11 cellular contexts compared by ENCODE assay signal in genomic region chr4:154630307-154630706, GRCh38. TPM values are rescaled to one million over a fixed set of nuclear protein-coding genes. Genes with fewer than 3 reads are reported as not detected.
"Had no signal": no experiment of that assay in that cellular context is flagged by ENCODE, and none has a peak within 500 bp of the region (broad histone marks: within the 10 kb centered on the region; RNA-seq: fewer than 3 reads in every experiment).

No MANE protein-coding gene starts in this region.

- H3K36me3 ChIP-seq: HAP-1 had no signal

- H3K4me2 ChIP-seq: GM23338 had no signal

- H3K9me3 Mint-ChIP-seq: GM23338, H9, HFFc6 had no signal

- H3K9me3 ChIP-seq: HAP-1 had no signal

- H3K4me3 ChIP-seq: GM23248, GM23338, HAP-1 had no signal

- DNase-seq: GM23248, GOT3, H7, H9, HCEC 1CT, HFFc6 had no signal

- ATAC-seq: GM23338, HCT116 had no signal

- H2AFZ ChIP-seq: GM23248, GM23338 had no signal

- H3K4me3 Mint-ChIP-seq: GM23338, H9, HFFc6 had no signal

- H3K9ac ChIP-seq: GM23248 had no signal

- H3K27ac Mint-ChIP-seq: GM23338, H9, HFFc6 had no signal

- H3K4me1 ChIP-seq: HAP-1 had no signal

- H3K27ac ChIP-seq: GM23248 had no signal

RNA-seq across cellular contexts. Expression of gene FGG, which starts 17.9 kb away (rescaled TPM):
- total RNA-seq: GM23248, GM23338, H1, H4, H7, H9, HFFc6 had no signal
- polyA plus RNA-seq: GM23248, GM23338, H1 had no signal

RNA-seq across cellular contexts. Expression of gene FGA, which starts 39.8 kb away (rescaled TPM):
- total RNA-seq: GM23248, GM23338, H1, H4, H7, H9, HFFc6 had no signal
- polyA plus RNA-seq: GM23248, GM23338, H1 had no signal
